ENCODE assay signal across 9 cellular contexts in the genomic region with DNA sequence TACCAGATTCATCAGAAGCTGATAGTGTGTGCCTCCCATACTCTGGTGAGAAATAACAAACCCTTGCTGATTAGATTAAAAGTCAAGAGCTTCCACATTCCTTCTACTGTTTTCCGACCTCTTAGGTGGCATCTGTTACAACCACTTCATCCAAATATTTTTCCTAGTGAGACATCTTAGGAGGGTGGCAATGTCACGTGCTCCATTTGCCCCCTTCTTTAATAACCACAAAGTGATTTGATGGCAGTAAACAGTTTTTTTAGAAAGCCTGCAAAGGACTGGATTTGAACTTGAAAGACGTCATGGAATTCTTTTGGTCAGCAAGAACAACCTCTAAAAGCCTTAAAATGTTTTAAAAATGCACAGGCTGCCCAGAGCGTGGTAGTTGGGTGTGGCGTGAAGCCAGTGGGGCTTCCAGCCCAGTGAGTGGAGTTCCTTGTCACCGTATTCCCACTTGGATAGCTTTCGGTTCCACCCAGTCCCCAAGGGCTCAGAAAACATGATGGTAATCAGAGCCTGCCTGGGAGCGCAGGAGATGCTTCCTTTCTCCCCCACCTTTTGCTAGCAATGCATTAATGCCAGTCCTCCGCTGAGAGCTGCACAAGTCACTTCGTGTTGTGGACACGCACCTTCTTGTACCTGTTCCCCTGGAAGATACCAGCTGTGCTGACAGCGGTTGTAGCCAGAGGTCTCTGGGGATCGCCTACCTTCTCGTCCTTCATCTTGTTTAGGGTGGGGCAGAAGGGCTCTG.
DNase-seq lines count a peak whose midpoint lies in the region; ATAC-seq and TF ChIP-seq lines count a peak whose summit lies in the region.
"Had no signal": no experiment of that assay in that cellular context is flagged by ENCODE, and none has a peak within 500 bp of the region (broad histone marks: within the 10 kb centered on the region; RNA-seq: fewer than 3 reads in every experiment).

No MANE protein-coding gene starts in this region.

- ATAC-seq in Panc1 (peak; percentile 46), esophagus mucosa (peak; percentile 51), GM21526 (IDR thresholded peaks at IDR 0.05; ENCODE audit: low FRiP score, unreplicated experiment) (no peak), HG03159 (IDR thresholded peaks at IDR 0.05; ENCODE audit: unreplicated experiment) (no peak), GM21447 (IDR thresholded peaks at IDR 0.05; ENCODE audit: unreplicated experiment) (no peak)

- in situ Hi-C loops in Panc1 (cut with HindIII; ENCODE audit: low pct_unique_long_range_greater_than_20kb, low sequenced_read_pairs) = no loop called here

- peak overlapping the region; percentile 42 to 46 for H3K4me3 ChIP-seq in Panc1 (ENCODE audit: low read depth in 2 of 2, low read length in 2 of 2)

- no peak for TF ChIP-seq CTCF in Panc1 (IDR thresholded peaks at IDR 0.05)

- H3K27ac ChIP-seq in Panc1 (ENCODE audit: low read length) = peak overlapping the region; percentile 76

- H3K27me3 ChIP-seq in Panc1 (ENCODE audit: control insufficient read depth, insufficient read depth, low read length) = no peaks in the 10 kb centered on the region

- H3K9me3 ChIP-seq in Panc1 (ENCODE audit: control insufficient read depth, insufficient read depth, low read depth, low read length) = no peaks in the 10 kb centered on the region

- no TSS peak for BruUV-seq in Panc1 (replicated peaks; lab: Mats Ljungman, UMichigan)

- intact Hi-C loops in Panc1 (cut with micrococcal nuclease; ENCODE audit: unreplicated experiment) = no loop called here

- H3K36me3 ChIP-seq in Panc1 (ENCODE audit: control insufficient read depth, insufficient read depth, low read length) = no peaks in the 10 kb centered on the region

- H3K4me1 ChIP-seq in Panc1 (ENCODE audit: control insufficient read depth, insufficient read depth, low read length) = peaks cover 8% of the 10 kb centered on the region

- CTCF ChIA-PET in Panc1 (lab: Charles Lee) = no interaction called here

- POLR2A ChIA-PET in Panc1 (lab: Charles Lee) = no interaction called here

- peak; percentile 64 for DNase-seq in Daoy (ENCODE audit: low read depth)
- no peak for DNase-seq in Panc1 (ENCODE audit: low read depth, low spot score)
- peak; percentile 96 for DNase-seq in renal cortical epithelial cell (ENCODE audit: low read depth)
- no peak for DNase-seq in amniotic stem cell (lab: John Stamatoyannopoulos, UW)
- DNase-seq: T-cell had no signal

Comparison
In these comparisons a context has a peak if more than half of its experiments do, and no peak if none do; other contexts are left out.
1. DNase-seq: peak in Daoy (single experiment) and renal cortical epithelial cell (single experiment); none in Panc1 (single experiment) and amniotic stem cell (single experiment).
2. ATAC-seq: peak in Panc1 (single experiment) and esophagus mucosa (single experiment); none in GM21526 (single experiment), HG03159 (single experiment) and GM21447 (single experiment).